Comparison of ENCODE assay signal across 8 cellular contexts in genomic region chr14:49767473-49768300, GRCh38. TPM values are rescaled to one million over a fixed set of nuclear protein-coding genes. Genes with fewer than 3 reads are reported as not detected.
DNase-seq lines count a peak whose midpoint lies in the region; ATAC-seq and TF ChIP-seq lines count a peak whose summit lies in the region.

A gene with protein sequence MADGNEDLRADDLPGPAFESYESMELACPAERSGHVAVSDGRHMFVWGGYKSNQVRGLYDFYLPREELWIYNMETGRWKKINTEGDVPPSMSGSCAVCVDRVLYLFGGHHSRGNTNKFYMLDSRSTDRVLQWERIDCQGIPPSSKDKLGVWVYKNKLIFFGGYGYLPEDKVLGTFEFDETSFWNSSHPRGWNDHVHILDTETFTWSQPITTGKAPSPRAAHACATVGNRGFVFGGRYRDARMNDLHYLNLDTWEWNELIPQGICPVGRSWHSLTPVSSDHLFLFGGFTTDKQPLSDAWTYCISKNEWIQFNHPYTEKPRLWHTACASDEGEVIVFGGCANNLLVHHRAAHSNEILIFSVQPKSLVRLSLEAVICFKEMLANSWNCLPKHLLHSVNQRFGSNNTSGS (plus strand): TSS chr14:49768153. CDS start chr14:49768469, 316 bp downstream.

- DNase-seq in GM13977 (ENCODE audit: low spot score) = peak; percentile 91
- DNase-seq in NCI-H1436 (lab: John Stamatoyannopoulos, UW) = peak; percentile 90
- DNase-seq in T-helper 1 cell = peak; percentile 76 to 94 (median 80)
- peak; percentile 88 to 93 (median 91) for DNase-seq in adrenal gland
- DNase-seq in left cardiac atrium = peak; percentile 92
- DNase-seq in prostate gland (ENCODE audit: low spot score) = peak; percentile 87
- DNase-seq in ureter (ENCODE audit: low spot score) = peak; percentile 90

- in situ Hi-C loops in GM13977 (cut with MboI; ENCODE audit: low pct_unique_long_range_greater_than_20kb, low sequenced_read_pairs, unreplicated experiment) = no loop called here

- peak; percentile 92 to 97 for TF ChIP-seq POLR2A in adrenal gland (IDR thresholded peaks at IDR 0.05)
- TF ChIP-seq POLR2A in prostate gland (IDR thresholded peaks at IDR 0.05) = peak; percentile 98

- intact Hi-C loops in adrenal gland (cut with DNase I) (loop anchor here (5.0 to 10.0 kb wide), 2 partner anchors 130 to 133 kb away; partner anchors contain the start of gene DNAAF2 (in 2 of the 2)), left cardiac atrium (cut with DNase I) (loop anchor here in 1 of 2 donors (10.0 kb wide), 1 partner anchor 73 kb away; the partner anchor contains the start of gene KLHDC1), prostate gland (cut with DNase I) (loop anchor here (2.0 to 5.0 kb wide), 2 partner anchors 75 to 133 kb away; partner anchors contain the start of genes DNAAF2 and KLHDC1)

- no peaks in the 10 kb centered on the region for H3K9me3 ChIP-seq in adrenal gland (replicated peaks in 1 of 3)
- no peaks in the 10 kb centered on the region for H3K9me3 ChIP-seq in prostate gland

- WGBS in adrenal gland, 4 donors = 0% methylated on average over 34 to 91 of the region's 93 CpGs
- under 1% methylated on average over 66 of the region's 93 CpGs for WGBS in prostate gland

- H3K27ac ChIP-seq in adrenal gland (peak within 1 kb of the TSS; percentile 87 to 99 (median 98)), prostate gland (peak within 1 kb of the TSS; percentile 91 to 97)

- H3K4me3 ChIP-seq in adrenal gland = peak within 1 kb of the TSS; percentile 33 to 100 (median 86)
- peak within 1 kb of the TSS; percentile 96 to 98 for H3K4me3 ChIP-seq in prostate gland

- H3K36me3 ChIP-seq in adrenal gland (replicated peaks in 1 of 2) (no peaks in the 10 kb centered on the region), prostate gland (no peaks in the 10 kb centered on the region)

- peaks cover 26 to 34% of the 10 kb centered on the region in 2 donors for H3K4me1 ChIP-seq in adrenal gland (replicated peaks in 1 of 2)
- H3K4me1 ChIP-seq in prostate gland (replicated peaks) = no peaks in the 10 kb centered on the region

- H3K27me3 ChIP-seq in adrenal gland (no peaks in the 10 kb centered on the region), prostate gland (replicated peaks; ENCODE audit: insufficient read depth) (no peaks in the 10 kb centered on the region)

- TF ChIP-seq CTCF in GM13977 (IDR thresholded peaks at IDR 0.05; ENCODE audit: extremely low read depth, insufficient read depth, missing control alignments) = peak; percentile 81
- TF ChIP-seq CTCF in adrenal gland (IDR thresholded peaks at IDR 0.05) = peak in 3 of 6 experiments; percentile 25 to 33 (median 31)
- TF ChIP-seq CTCF in prostate gland (IDR thresholded peaks at IDR 0.05) = peak; percentile 24 to 60 (median 57)

- ATAC-seq in HG02852 (IDR thresholded peaks at IDR 0.05; ENCODE audit: unreplicated experiment) (peak; percentile 90), left cardiac atrium (peak; percentile 95 to 97)

RNA-seq across cellular contexts. Expression of the gene that starts here (rescaled TPM):
- 10 to 100 TPM; 54.3 to 95.5 (median 68.5) TPM for total RNA-seq in adrenal gland
- polyA plus RNA-seq in adrenal gland = 10 to 100 TPM; 43.1 to 74.2 (median 43.4) TPM
- 10 to 100 TPM; 54.8 to 67.1 TPM for total RNA-seq in left cardiac atrium
- total RNA-seq in prostate gland = 10 to 100 TPM; 78.4 to 83.2 TPM
- 63.9 TPM for total RNA-seq in ureter

Comparison
In these comparisons a context has a peak if more than half of its experiments do, and no peak if none do; other contexts are left out.
1. Peak in every context shown above with its lines: DNase-seq, ATAC-seq, H3K4me3 ChIP-seq and H3K27ac ChIP-seq.